ENCODE assay signal across 8 cellular contexts in genomic region chr4:54539500-54540029, GRCh38.
DNase-seq lines count a peak whose midpoint lies in the region; ATAC-seq and TF ChIP-seq lines count a peak whose summit lies in the region.

No MANE protein-coding gene starts in this region.

- H3K4me2 ChIP-seq in OCI-LY7 (ENCODE audit: low read length) = no peak overlapping the region

- H3K27ac ChIP-seq in ACC112 (ENCODE audit: low read depth, low read length) = no peak overlapping the region
- peak overlapping the region; percentile 47 for H3K27ac ChIP-seq in endodermal cell (ENCODE audit: low read depth, low read length)
- H3K27ac ChIP-seq in suprapubic skin = no peak overlapping the region
- no peak overlapping the region for H3K27ac ChIP-seq in OCI-LY7 (ENCODE audit: low read depth, low read length, poor library complexity, severe bottlenecking)

- H3K4me3 Mint-ChIP-seq in endodermal cell = peak overlapping the region; percentile 53

- H3K9ac ChIP-seq in endodermal cell (ENCODE audit: extremely low read depth, low read length, poor library complexity, severe bottlenecking) = no peak overlapping the region

- H3K9me2 ChIP-seq in OCI-LY7 (ENCODE audit: insufficient read depth, low read length) = no peaks in the 10 kb centered on the region

- no peaks in the 10 kb centered on the region for H3K27me3 ChIP-seq in ACC112 (ENCODE audit: insufficient read depth, low read length)
- peaks cover 4% of the 10 kb centered on the region; the same call in 1 of the 2 replicates for H3K27me3 ChIP-seq in HAP-1 (ENCODE audit: low read depth)
- H3K27me3 ChIP-seq in endodermal cell (ENCODE audit: control insufficient read depth, insufficient read depth, low read length, poor library complexity, severe bottlenecking) = no peaks in the 10 kb centered on the region
- H3K27me3 ChIP-seq in suprapubic skin = no peaks in the 10 kb centered on the region

- peaks cover 26% of the 10 kb centered on the region for H3K4me1 ChIP-seq in ACC112 (ENCODE audit: control insufficient read depth, insufficient read depth, low read length, unreplicated experiment)
- no peaks in the 10 kb centered on the region for H3K4me1 ChIP-seq in HAP-1
- H3K4me1 ChIP-seq in endodermal cell (ENCODE audit: control insufficient read depth, insufficient read depth, low read length) = peaks cover 13% of the 10 kb centered on the region
- peaks cover 4% of the 10 kb centered on the region for H3K4me1 ChIP-seq in suprapubic skin
- H3K4me1 ChIP-seq in OCI-LY7 (ENCODE audit: insufficient read depth, low read length, poor library complexity, severe bottlenecking) = no peaks in the 10 kb centered on the region

- peaks cover 40% of the 10 kb centered on the region for H3K4me1 Mint-ChIP-seq in endodermal cell

- in situ Hi-C loops in HAP-1 (cut with MboI; ENCODE audit: low sequenced_read_pairs) = no loop called here

- H4K20me1 ChIP-seq in OCI-LY7 (ENCODE audit: insufficient read depth, low read length) = no peaks in the 10 kb centered on the region

- no peak for ATAC-seq in GM21526 (IDR thresholded peaks at IDR 0.05; ENCODE audit: low FRiP score, unreplicated experiment)

- CTCF ChIA-PET in OCI-LY7 (lab: Charles Lee; ENCODE audit: unreplicated experiment) = no interaction called here

- H2AFZ ChIP-seq in ACC112 (ENCODE audit: low read length, unreplicated experiment) (peak overlapping the region; percentile 76), OCI-LY7 (ENCODE audit: low read length) (no peak overlapping the region)

- peaks cover 13% of the 10 kb centered on the region for H3K9me3 Mint-ChIP-seq in endodermal cell

- no peaks in the 10 kb centered on the region for H3K79me2 ChIP-seq in ACC112 (ENCODE audit: control insufficient read depth, insufficient read depth, low read length, unreplicated experiment)
- H3K79me2 ChIP-seq in OCI-LY7 (ENCODE audit: insufficient read depth, low read depth, low read length) = no peaks in the 10 kb centered on the region

- H3K4me3 ChIP-seq in ACC112 (ENCODE audit: low read depth, low read length) = peak overlapping the region; percentile 73
- H3K4me3 ChIP-seq in HAP-1 = peak overlapping the region; percentile 16
- H3K4me3 ChIP-seq in endodermal cell (ENCODE audit: low read length) = peak overlapping the region; percentile 74
- peak overlapping the region; percentile 40 for H3K4me3 ChIP-seq in suprapubic skin
- no peak overlapping the region for H3K4me3 ChIP-seq in OCI-LY7 (ENCODE audit: low read depth, low read length, poor library complexity, severe bottlenecking)

- H3K36me3 ChIP-seq in ACC112 (ENCODE audit: insufficient read depth, low read length) = no peaks in the 10 kb centered on the region
- no peaks in the 10 kb centered on the region for H3K36me3 ChIP-seq in HAP-1 (replicated peaks)
- no peaks in the 10 kb centered on the region for H3K36me3 ChIP-seq in endodermal cell (ENCODE audit: control insufficient read depth, insufficient read depth, low read length)
- H3K36me3 ChIP-seq in suprapubic skin = no peaks in the 10 kb centered on the region
- no peaks in the 10 kb centered on the region for H3K36me3 ChIP-seq in OCI-LY7 (ENCODE audit: insufficient read depth, low read length)

- H3K9me3 ChIP-seq in HAP-1 (no peaks in the 10 kb centered on the region), endodermal cell (ENCODE audit: control insufficient read depth, low read length) (peaks cover 12% of the 10 kb centered on the region), suprapubic skin (no peaks in the 10 kb centered on the region), OCI-LY7 (ENCODE audit: low read length) (no peaks in the 10 kb centered on the region)

- POLR2A ChIA-PET in OCI-LY7 (lab: Charles Lee) = no interaction called here

- no TSS peak for BruUV-seq in OCI-LY7 (replicated peaks; lab: Mats Ljungman, UMichigan)

- 8 to 14% methylated on average over 6 to 26 of the region's 26 CpGs for WGBS in endodermal cell (ENCODE audit: insufficient coverage in 1 of 2, insufficient read length in 1 of 2), 2 experiments
- 16% methylated on average over 11 of the region's 26 CpGs for WGBS in suprapubic skin

- DNase-seq in HAP-1 (ENCODE audit: low spot score in 2 of 2) (peak; percentile 11 to 63), NOMO-1 (lab: John Stamatoyannopoulos, UW; ENCODE audit: unreplicated experiment in 2 of 2) (peak; percentile 22 to 31), endodermal cell (peak; percentile 92), lung microvascular endothelial cell (ENCODE audit: low read depth in 2 of 2) (peak; percentile 38 to 41), suprapubic skin (ENCODE audit: low spot score in 2 of 2) (peak; percentile 66 to 81), OCI-LY7 (ENCODE audit: low spot score) (no peak)

- TF ChIP-seq CTCF in endodermal cell (conservative IDR thresholded peaks at IDR 0.05) (peak; percentile 53), suprapubic skin (IDR thresholded peaks at IDR 0.05) (no peak), OCI-LY7 (conservative IDR thresholded peaks at IDR 0.05; ENCODE audit: low read length) (no peak)

- TF ChIP-seq EP300 in suprapubic skin (IDR thresholded peaks at IDR 0.05) = no peak

- peaks cover 5% of the 10 kb centered on the region for H3K27me3 Mint-ChIP-seq in endodermal cell (ENCODE audit: insufficient read depth)

- TF ChIP-seq POLR2A in suprapubic skin (IDR thresholded peaks at IDR 0.05) = no peak

- intact Hi-C loops in OCI-LY7 (cut with micrococcal nuclease; ENCODE audit: unreplicated experiment) = no loop called here

- no peaks in the 10 kb centered on the region for H3K36me3 Mint-ChIP-seq in endodermal cell (ENCODE audit: low read depth)

- peak overlapping the region; percentile 81 for H3K27ac Mint-ChIP-seq in endodermal cell
